Comparison of ENCODE assay signal across 7 cellular contexts in the genomic region with DNA sequence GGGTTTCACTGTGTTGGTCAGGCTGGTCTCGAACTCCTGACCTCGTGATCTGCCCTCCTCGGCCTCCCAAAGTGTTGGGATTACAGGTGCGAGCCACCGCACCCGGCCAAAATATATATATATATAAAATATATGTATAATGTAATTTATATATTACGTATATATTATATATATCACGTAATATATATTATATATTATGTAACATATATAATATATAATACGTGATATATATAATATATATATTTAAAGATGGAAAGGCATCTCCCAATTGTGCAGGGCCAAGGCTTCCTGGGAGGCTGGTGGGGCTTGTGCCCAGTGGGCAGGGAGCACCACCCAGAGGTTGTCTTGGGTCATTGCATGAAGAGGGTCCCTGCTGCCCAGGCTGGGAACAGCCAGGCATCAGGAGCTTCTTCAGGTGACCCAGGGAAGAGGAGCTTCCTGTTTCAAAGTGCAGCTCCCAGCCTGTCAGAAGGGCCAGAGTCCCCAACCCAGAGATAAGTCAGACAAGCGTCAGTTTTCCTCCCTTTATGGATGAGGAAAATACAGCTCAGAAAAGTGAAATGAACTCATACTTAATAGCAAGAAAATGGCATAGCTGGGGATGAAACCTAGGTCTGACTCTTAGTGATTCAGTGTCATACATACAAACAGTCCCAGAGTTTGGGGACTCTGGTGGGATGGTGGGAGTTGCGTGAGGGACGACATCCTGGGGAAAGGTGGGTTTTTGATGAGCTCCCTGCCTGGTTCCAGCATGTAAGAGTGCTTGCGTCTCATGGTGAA. TPM values are rescaled to one million over a fixed set of nuclear protein-coding genes. Genes with fewer than 3 reads are reported as not detected.
DNase-seq lines count a peak whose midpoint lies in the region; ATAC-seq and TF ChIP-seq lines count a peak whose summit lies in the region.

No MANE protein-coding gene starts in this region.

- intact Hi-C loops in spleen (cut with DNase I; ENCODE audit: low total_unique reads): loop anchor here (5.0 kb wide), 1 partner anchor 64 kb away; no protein-coding TSS in a partner anchor

- 80 to 86% (median 84%) methylated on average over 13 of the region's 13 CpGs for WGBS in spleen, 5 donors

- H3K4me1 ChIP-seq in spleen: peaks cover 0 to 34% (median 11%) of the 10 kb centered on the region in 6 donors

- no peak overlapping the region for H3K4me3 ChIP-seq in spleen

- ATAC-seq in GM18909 (IDR thresholded peaks at IDR 0.05; ENCODE audit: poor library complexity, unreplicated experiment): no peak

- no peak for TF ChIP-seq POLR2A in spleen (IDR thresholded peaks at IDR 0.05)

- no peak overlapping the region for H3K27ac ChIP-seq in spleen

- H3K9me3 ChIP-seq in spleen: no peaks in the 10 kb centered on the region

- no peaks in the 10 kb centered on the region for H3K27me3 ChIP-seq in spleen (replicated peaks in 1 of 7)

- TF ChIP-seq CTCF in GM12873 (IDR thresholded peaks at IDR 0.05; ENCODE audit: insufficient read depth, low read depth, low read length, missing control alignments) (peak; percentile 89), spleen (IDR thresholded peaks at IDR 0.05 in 8 of 11, conservative IDR thresholded peaks at IDR 0.05 in 3 of 11) (peak; percentile 49 to 87 (median 80))

- DNase-seq in NCI-H146 treated with DMSO at 0.1 percent for 48 hours (lab: John Stamatoyannopoulos, UW; ENCODE audit: unreplicated experiment) (peak; percentile 8), T follicular helper cell (ENCODE audit: low read depth) (peak; percentile 17), anterior cingulate cortex (lab: John Stamatoyannopoulos, UW) (peak in 39 of 58 donors; percentile 3 to 67 (median 20)), hypothalamus (lab: John Stamatoyannopoulos, UW) (peak in 31 of 51 donors; percentile 1 to 65 (median 24)), spleen (no peak)

- H3K36me3 ChIP-seq in spleen: peaks cover 4 to 35% (median 31%) of the 10 kb centered on the region in 6 donors

RNA-seq across cellular contexts. Expression of a gene that starts 12.0 kb away (rescaled TPM):
- total RNA-seq in spleen: 100 to 1,000 TPM in 2 of 7 donors, 10 to 100 TPM in 5; 45.0 to 119 (median 95.1) TPM
- 10 to 100 TPM; 25.8 to 40.3 (median 30.0) TPM for polyA plus RNA-seq in spleen

RNA-seq across cellular contexts. Expression of a gene that starts 21.1 kb away (rescaled TPM):
- total RNA-seq in spleen: under 1 TPM in 2 of 7 donors, not detected in 5; 0.18 to 0.32 TPM
- polyA plus RNA-seq in spleen: under 1 TPM in 1 of 3 donors, not detected in 2; 0.03 TPM

RNA-seq across cellular contexts. Expression of a gene that starts 44.2 kb away (rescaled TPM):
- total RNA-seq in spleen: 10 to 100 TPM; 25.0 to 54.7 (median 35.7) TPM
- 10 to 100 TPM in 2 of 3 donors, 1 to 10 TPM in 1; 8.2 to 20.5 (median 14.0) TPM for polyA plus RNA-seq in spleen

RNA-seq across cellular contexts. Expression of a gene that starts 44.4 kb away (rescaled TPM):
- total RNA-seq in spleen: 10 to 100 TPM in 2 of 7 donors, 1 to 10 TPM in 5; 2.4 to 14.0 (median 8.3) TPM
- polyA plus RNA-seq in spleen: 10 to 100 TPM in 2 of 3 donors, 1 to 10 TPM in 1; 4.9 to 12.8 (median 12.0) TPM
